ENCODE assay signal across 20 cellular contexts in the genomic region with DNA sequence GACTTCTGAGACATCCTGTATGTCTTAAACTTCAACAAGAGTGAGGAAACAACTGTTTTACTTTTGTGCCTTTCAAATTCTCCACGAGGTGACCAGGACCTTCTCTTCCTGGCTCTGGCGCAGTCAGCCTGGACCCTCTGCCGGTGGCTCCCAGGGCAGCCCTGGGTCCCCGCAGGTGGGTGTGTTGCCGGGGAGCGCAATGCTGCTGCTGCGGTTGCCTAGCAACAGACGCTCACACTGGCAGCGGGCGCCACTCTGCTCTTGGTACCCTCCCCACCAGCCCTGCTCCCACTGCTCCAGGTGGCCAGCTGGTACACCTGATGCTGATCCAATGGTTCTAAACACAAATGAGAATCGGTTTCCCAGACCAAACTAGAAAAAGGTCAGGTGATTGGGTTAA. TPM values are rescaled to one million over a fixed set of nuclear protein-coding genes. Genes with fewer than 3 reads are reported as not detected.
A peak's percentile ranks its signal among the peaks of the same experiment; 100 is the strongest.
DNase-seq lines count a peak whose midpoint lies in the region; ATAC-seq and TF ChIP-seq lines count a peak whose summit lies in the region.
"Had no signal": no experiment of that assay in that cellular context is flagged by ENCODE, and none has a peak within 500 bp of the region (broad histone marks: within the 10 kb centered on the region; RNA-seq: fewer than 3 reads in every experiment).

No MANE protein-coding gene starts in this region.

- whole genome bisulfite sequencing in spleen, 5 donors: 31 to 36% (median 32%) methylated on average over 11 of the region's 11 CpGs

- H3K36me3 ChIP-seq in spleen: no peaks in the 10 kb centered on the region
- H3K36me3 ChIP-seq: BLaER1 treated with 17β-estradiol and CSF1 and Interleukin-3, amounts not matched to agents 10 nM and 100 nM; sigmoid colon; upper lobe of left lung had no signal

- H3K9me3 ChIP-seq in spleen: no peaks in the 10 kb centered on the region
- H3K9me3 ChIP-seq: sigmoid colon, upper lobe of left lung had no signal

- peaks cover 0 to 78% (median 27%) of the 10 kb centered on the region in 7 donors for H3K27me3 ChIP-seq in spleen (replicated peaks in 1 of 7)
- H3K27me3 ChIP-seq: BLaER1 treated with 17β-estradiol and CSF1 and Interleukin-3, amounts not matched to agents 10 nM and 100 nM had no signal

- DNase-seq in NCI-H82 (lab: John Stamatoyannopoulos, UW) (peak; percentile 7), NCI-H82 treated with DMSO at 0.1 percent for 48 hours (lab: John Stamatoyannopoulos, UW; ENCODE audit: unreplicated experiment) (no peak), NCI-H146 treated with DMSO at 0.1 percent for 48 hours (lab: John Stamatoyannopoulos, UW; ENCODE audit: unreplicated experiment) (peak; percentile 19), NCI-H748 treated with DMSO at 0.1 percent for 48 hours (lab: John Stamatoyannopoulos, UW) (peak; percentile 68), retina (peak; percentile 31), NCI-H774 (lab: John Stamatoyannopoulos, UW) (no peak), spleen (no peak)
- DNase-seq: activated CD4-positive, alpha-beta memory T cell treated with anti-CD3 and anti-CD28 coated beads for 36 hours; activated effector memory CD4-positive, alpha-beta T cell treated with Interleukin-2 at 50 U/mL for 16 hours; effector CD8-positive, alpha-beta T cell; erythroblast; foreskin fibroblast; sigmoid colon; T-helper 9 cell had no signal

- H3K4me1 ChIP-seq in spleen: peaks cover 7 to 18% (median 14%) of the 10 kb centered on the region in 6 donors

- no peak for ATAC-seq in GM21529 (IDR thresholded peaks at IDR 0.05; ENCODE audit: unreplicated experiment)

- no peak for TF ChIP-seq CTCF in spleen (IDR thresholded peaks at IDR 0.05 in 8 of 11, conservative IDR thresholded peaks at IDR 0.05 in 3 of 11)

- intact Hi-C loops in spleen (cut with DNase I; ENCODE audit: low total_unique reads): no loop called here

- TF ChIP-seq POLR2A in spleen (IDR thresholded peaks at IDR 0.05): no peak

- no peak overlapping the region for H3K27ac ChIP-seq in spleen
- H3K27ac ChIP-seq: BLaER1 treated with 17β-estradiol and CSF1 and Interleukin-3, amounts not matched to agents 10 nM and 100 nM; hepatocyte; KMS-11; sigmoid colon; upper lobe of left lung had no signal

- no peak overlapping the region for H3K4me3 ChIP-seq in spleen
- H3K4me3 ChIP-seq: BLaER1 treated with 17β-estradiol and CSF1 and Interleukin-3, amounts not matched to agents 10 nM and 100 nM; hepatocyte; sigmoid colon; upper lobe of left lung had no signal

RNA-seq across cellular contexts. Expression of gene GNAL, which starts 58.7 kb away (rescaled TPM):
- total RNA-seq in spleen: 1 to 10 TPM; 1.6 to 5.7 (median 3.4) TPM
- 1 to 10 TPM in 2 of 3 donors, under 1 TPM in 1; 0.74 to 1.3 (median 1.2) TPM for polyA plus RNA-seq in spleen
- total RNA-seq: RPMI7951 had no signal

Comparison
In these comparisons a context has a peak if more than half of its experiments do, and no peak if none do; other contexts are left out.
1. DNase-seq: peak in NCI-H82 (single experiment), NCI-H146 treated with DMSO at 0.1 percent for 48 hours (single experiment), NCI-H748 treated with DMSO at 0.1 percent for 48 hours (single experiment) and retina (single experiment); none in NCI-H82 treated with DMSO at 0.1 percent for 48 hours (single experiment), NCI-H774 (single experiment) and spleen (single experiment).